20 cellular contexts compared by ENCODE assay signal in genomic region chr2:62381672-62382071, GRCh38.
"Had no signal": no experiment of that assay in that cellular context is flagged by ENCODE, and none has a peak within 500 bp of the region (broad histone marks: within the 10 kb centered on the region; RNA-seq: fewer than 3 reads in every experiment).

No MANE protein-coding gene starts in this region.

- H3K4me3 ChIP-seq: body of pancreas, cardiac muscle cell, left lung, mucosa of descending colon, sigmoid colon, thoracic aorta, upper lobe of right lung had no signal

- H3K36me3 ChIP-seq: cardiac muscle cell, left lung, sigmoid colon, thoracic aorta, upper lobe of right lung had no signal

- H3K4me1 Mint-ChIP-seq: activated CD4-positive, alpha-beta memory T cell treated with anti-CD3 and anti-CD28 coated beads, Interleukin-2, amount 10 ng/mL, durations not matched to agents 7 days and 5 days had no signal

- H3K27me3 Mint-ChIP-seq: activated naive CD8-positive, alpha-beta T cell treated with anti-CD3 and anti-CD28 coated beads, Interleukin-2, amount 50 U/mL, for 24 hours had no signal

- H3K27ac Mint-ChIP-seq: activated CD4-positive, alpha-beta memory T cell treated with anti-CD3 and anti-CD28 coated beads, Interleukin-2, amount 10 ng/mL, durations not matched to agents 7 days and 5 days; activated naive CD8-positive, alpha-beta T cell treated with anti-CD3 and anti-CD28 coated beads, Interleukin-2, amount 50 U/mL, for 24 hours; activated T-cell treated with anti-CD3 and anti-CD28 coated beads, Interleukin-2, amount 50 U/mL, for 72 hours had no signal

- H3K4me3 Mint-ChIP-seq: activated CD4-positive, alpha-beta memory T cell treated with anti-CD3 and anti-CD28 coated beads, Interleukin-2, amount 10 ng/mL, durations not matched to agents 7 days and 5 days; activated naive CD8-positive, alpha-beta T cell treated with anti-CD3 and anti-CD28 coated beads, Interleukin-2, amount 50 U/mL, for 24 hours; activated T-cell treated with anti-CD3 and anti-CD28 coated beads, Interleukin-2, amount 50 U/mL, for 72 hours; neural crest cell had no signal

- H3K4me1 ChIP-seq: body of pancreas, left lung, sigmoid colon, upper lobe of right lung had no signal

- H3K27ac ChIP-seq: body of pancreas, cardiac muscle cell, foreskin keratinocyte, left lung, sigmoid colon, thoracic aorta, upper lobe of right lung had no signal

- DNase-seq: activated CD4-positive, alpha-beta memory T cell treated with anti-CD3 and anti-CD28 coated beads, Interleukin-2, amount 10 ng/mL, durations not matched to agents 7 days and 5 days; activated CD4-positive, alpha-beta T cell treated with anti-CD3 and anti-CD28 coated beads for 48 hours; activated effector memory CD4-positive, alpha-beta T cell treated with Interleukin-2 at 50 U/mL for 16 hours; activated naive CD4-positive, alpha-beta T cell treated with anti-CD3 and anti-CD28 coated beads, Interleukin-2, amount 50 U/mL, for 16 hours; activated naive CD8-positive, alpha-beta T cell treated with anti-CD3 and anti-CD28 coated beads, Interleukin-2, amount 50 U/mL, for 24 hours; activated T-cell treated with anti-CD3 and anti-CD28 coated beads, Interleukin-2, amount 50 U/mL, for 72 hours; body of pancreas; cortex of kidney; erythroblast; foreskin keratinocyte; kidney; left lung; mucosa of descending colon; sigmoid colon; stimulated activated CD4-positive, alpha-beta T cell treated with anti-CD3 and anti-CD28 coated beads, Interleukin-4, amount 100 ng/mL, for 1 hour; stimulated activated naive CD4-positive, alpha-beta T cell treated with Interleukin-2 at 50 U/mL for 16 hours; upper lobe of right lung had no signal

- H3K9me3 ChIP-seq: body of pancreas, mucosa of descending colon, thoracic aorta, upper lobe of right lung had no signal

- ATAC-seq: activated naive CD8-positive, alpha-beta T cell treated with anti-CD3 and anti-CD28 coated beads, Interleukin-2, amount 50 U/mL, for 24 hours; activated T-cell treated with anti-CD3 and anti-CD28 coated beads, Interleukin-2, amount 50 U/mL, for 72 hours; body of pancreas; foreskin keratinocyte; left lung; mucosa of descending colon; upper lobe of right lung had no signal

- H3K27me3 ChIP-seq: body of pancreas, cardiac muscle cell, foreskin keratinocyte, left lung, sigmoid colon, upper lobe of right lung had no signal
